Comparison of ENCODE assay signal across 1 cellular context in genomic region chr5:97183100-97183929, GRCh38.
TF ChIP-seq lines count a peak whose summit lies in the region.

Gene RIOK2, minus strand, starts transcription at chr5:97183247. Its CDS starts 56 bp downstream, at chr5:97183191.

TF ChIP-seq in GM12878, 131 proteins besides CTCF, POLR2A, EP300 and RAD21 (continued from another document and continues in another):
- no peak for TF ChIP-seq PRDM15 (CRISPR knock-in tag; IDR thresholded peaks at IDR 0.05)
- no peak for TF ChIP-seq SIN3A (IDR thresholded peaks at IDR 0.05; ENCODE audit: low read depth, low read length)
- TF ChIP-seq, protein P1, sequence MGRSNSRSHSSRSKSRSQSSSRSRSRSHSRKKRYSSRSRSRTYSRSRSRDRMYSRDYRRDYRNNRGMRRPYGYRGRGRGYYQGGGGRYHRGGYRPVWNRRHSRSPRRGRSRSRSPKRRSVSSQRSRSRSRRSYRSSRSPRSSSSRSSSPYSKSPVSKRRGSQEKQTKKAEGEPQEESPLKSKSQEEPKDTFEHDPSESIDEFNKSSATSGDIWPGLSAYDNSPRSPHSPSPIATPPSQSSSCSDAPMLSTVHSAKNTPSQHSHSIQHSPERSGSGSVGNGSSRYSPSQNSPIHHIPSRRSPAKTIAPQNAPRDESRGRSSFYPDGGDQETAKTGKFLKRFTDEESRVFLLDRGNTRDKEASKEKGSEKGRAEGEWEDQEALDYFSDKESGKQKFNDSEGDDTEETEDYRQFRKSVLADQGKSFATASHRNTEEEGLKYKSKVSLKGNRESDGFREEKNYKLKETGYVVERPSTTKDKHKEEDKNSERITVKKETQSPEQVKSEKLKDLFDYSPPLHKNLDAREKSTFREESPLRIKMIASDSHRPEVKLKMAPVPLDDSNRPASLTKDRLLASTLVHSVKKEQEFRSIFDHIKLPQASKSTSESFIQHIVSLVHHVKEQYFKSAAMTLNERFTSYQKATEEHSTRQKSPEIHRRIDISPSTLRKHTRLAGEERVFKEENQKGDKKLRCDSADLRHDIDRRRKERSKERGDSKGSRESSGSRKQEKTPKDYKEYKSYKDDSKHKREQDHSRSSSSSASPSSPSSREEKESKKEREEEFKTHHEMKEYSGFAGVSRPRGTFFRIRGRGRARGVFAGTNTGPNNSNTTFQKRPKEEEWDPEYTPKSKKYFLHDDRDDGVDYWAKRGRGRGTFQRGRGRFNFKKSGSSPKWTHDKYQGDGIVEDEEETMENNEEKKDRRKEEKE (IDR thresholded peaks at IDR 0.05): no peak
- TF ChIP-seq, protein P2, sequence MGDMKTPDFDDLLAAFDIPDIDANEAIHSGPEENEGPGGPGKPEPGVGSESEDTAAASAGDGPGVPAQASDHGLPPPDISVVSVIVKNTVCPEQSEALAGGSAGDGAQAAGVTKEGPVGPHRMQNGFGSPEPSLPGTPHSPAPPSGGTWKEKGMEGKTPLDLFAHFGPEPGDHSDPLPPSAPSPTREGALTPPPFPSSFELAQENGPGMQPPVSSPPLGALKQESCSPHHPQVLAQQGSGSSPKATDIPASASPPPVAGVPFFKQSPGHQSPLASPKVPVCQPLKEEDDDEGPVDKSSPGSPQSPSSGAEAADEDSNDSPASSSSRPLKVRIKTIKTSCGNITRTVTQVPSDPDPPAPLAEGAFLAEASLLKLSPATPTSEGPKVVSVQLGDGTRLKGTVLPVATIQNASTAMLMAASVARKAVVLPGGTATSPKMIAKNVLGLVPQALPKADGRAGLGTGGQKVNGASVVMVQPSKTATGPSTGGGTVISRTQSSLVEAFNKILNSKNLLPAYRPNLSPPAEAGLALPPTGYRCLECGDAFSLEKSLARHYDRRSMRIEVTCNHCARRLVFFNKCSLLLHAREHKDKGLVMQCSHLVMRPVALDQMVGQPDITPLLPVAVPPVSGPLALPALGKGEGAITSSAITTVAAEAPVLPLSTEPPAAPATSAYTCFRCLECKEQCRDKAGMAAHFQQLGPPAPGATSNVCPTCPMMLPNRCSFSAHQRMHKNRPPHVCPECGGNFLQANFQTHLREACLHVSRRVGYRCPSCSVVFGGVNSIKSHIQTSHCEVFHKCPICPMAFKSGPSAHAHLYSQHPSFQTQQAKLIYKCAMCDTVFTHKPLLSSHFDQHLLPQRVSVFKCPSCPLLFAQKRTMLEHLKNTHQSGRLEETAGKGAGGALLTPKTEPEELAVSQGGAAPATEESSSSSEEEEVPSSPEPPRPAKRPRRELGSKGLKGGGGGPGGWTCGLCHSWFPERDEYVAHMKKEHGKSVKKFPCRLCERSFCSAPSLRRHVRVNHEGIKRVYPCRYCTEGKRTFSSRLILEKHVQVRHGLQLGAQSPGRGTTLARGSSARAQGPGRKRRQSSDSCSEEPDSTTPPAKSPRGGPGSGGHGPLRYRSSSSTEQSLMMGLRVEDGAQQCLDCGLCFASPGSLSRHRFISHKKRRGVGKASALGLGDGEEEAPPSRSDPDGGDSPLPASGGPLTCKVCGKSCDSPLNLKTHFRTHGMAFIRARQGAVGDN (IDR thresholded peaks at IDR 0.05): peak; percentile 90
- peak; percentile 89; the same call in 1 of the 2 replicates for TF ChIP-seq PAX8 (IDR thresholded peaks at IDR 0.05)
- peak; percentile 68; the same call in 1 of the 2 replicates for TF ChIP-seq GABPA (IDR thresholded peaks at IDR 0.05; ENCODE audit: low read depth)
- TF ChIP-seq HSF1 (IDR thresholded peaks at IDR 0.05; ENCODE audit: low read depth, low read length): no peak
- TF ChIP-seq MTA2 (IDR thresholded peaks at IDR 0.05; ENCODE audit: low read depth): peak; percentile 38; the same call in 1 of the 2 replicates
- no peak for TF ChIP-seq ELK1 (IDR thresholded peaks at IDR 0.05; ENCODE audit: low read depth, low read length)
- peak; percentile 56 for TF ChIP-seq RUNX3 (IDR thresholded peaks at IDR 0.05; ENCODE audit: low read length)
- TF ChIP-seq, protein P3, sequence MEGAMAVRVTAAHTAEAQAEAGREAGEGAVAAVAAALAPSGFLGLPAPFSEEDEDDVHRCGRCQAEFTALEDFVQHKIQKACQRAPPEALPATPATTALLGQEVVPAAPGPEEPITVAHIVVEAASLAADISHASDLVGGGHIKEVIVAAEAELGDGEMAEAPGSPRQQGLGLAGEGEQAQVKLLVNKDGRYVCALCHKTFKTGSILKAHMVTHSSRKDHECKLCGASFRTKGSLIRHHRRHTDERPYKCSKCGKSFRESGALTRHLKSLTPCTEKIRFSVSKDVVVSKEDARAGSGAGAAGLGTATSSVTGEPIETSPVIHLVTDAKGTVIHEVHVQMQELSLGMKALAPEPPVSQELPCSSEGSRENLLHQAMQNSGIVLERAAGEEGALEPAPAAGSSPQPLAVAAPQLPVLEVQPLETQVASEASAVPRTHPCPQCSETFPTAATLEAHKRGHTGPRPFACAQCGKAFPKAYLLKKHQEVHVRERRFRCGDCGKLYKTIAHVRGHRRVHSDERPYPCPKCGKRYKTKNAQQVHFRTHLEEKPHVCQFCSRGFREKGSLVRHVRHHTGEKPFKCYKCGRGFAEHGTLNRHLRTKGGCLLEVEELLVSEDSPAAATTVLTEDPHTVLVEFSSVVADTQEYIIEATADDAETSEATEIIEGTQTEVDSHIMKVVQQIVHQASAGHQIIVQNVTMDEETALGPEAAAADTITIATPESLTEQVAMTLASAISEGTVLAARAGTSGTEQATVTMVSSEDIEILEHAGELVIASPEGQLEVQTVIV (IDR thresholded peaks at IDR 0.05; ENCODE audit: borderline replicate concordance, partially characterized antibody): peak; percentile 98
- no peak for TF ChIP-seq NFXL1 (IDR thresholded peaks at IDR 0.05; ENCODE audit: borderline replicate concordance)
- TF ChIP-seq POLR2AphosphoS5 (IDR thresholded peaks at IDR 0.05; ENCODE audit: low read length): peak; percentile 83
- peak; percentile 18; the same call in 2 of the 3 replicates for TF ChIP-seq POU2F2 (IDR thresholded peaks at IDR 0.05; ENCODE audit: borderline replicate concordance, low read depth, low read length)
- peak; percentile 79; the same call in 1 of the 2 replicates for TF ChIP-seq TAF1 (IDR thresholded peaks at IDR 0.05; ENCODE audit: borderline replicate concordance, low read depth, low read length)
- TF ChIP-seq IKZF2 (IDR thresholded peaks at IDR 0.05): 0 out of 4 replicates have a peak, but pooled peaks of 1 of the 2 experiments have one; percentile 24
- peak; percentile 49 for TF ChIP-seq CUX1 (IDR thresholded peaks at IDR 0.05; ENCODE audit: insufficient replicate concordance, low read depth, low read length)
- no peak for TF ChIP-seq EZH2 (IDR thresholded peaks at IDR 0.05; ENCODE audit: borderline replicate concordance, control insufficient read depth, low read depth, low read length)
- no peak; the same call in 1 of the 2 replicates for TF ChIP-seq JUNB (IDR thresholded peaks at IDR 0.05)
- TF ChIP-seq POLR2AphosphoS2 (IDR thresholded peaks at IDR 0.05; ENCODE audit: low read depth, low read length): peak; percentile 82; the same call in 1 of the 2 replicates
- TF ChIP-seq IRF4 (IDR thresholded peaks at IDR 0.05; ENCODE audit: low read depth, low read length): peak; percentile 51; the same call in 1 of the 2 replicates
- TF ChIP-seq HCFC1 (IDR thresholded peaks at IDR 0.05; ENCODE audit: low read length): peak; percentile 56
- TF ChIP-seq TCF12 (IDR thresholded peaks at IDR 0.05; ENCODE audit: low read depth, low read length): peak; percentile 36; the same call in 1 of the 2 replicates
- peak; percentile 70; the same call in 1 of the 2 replicates for TF ChIP-seq ZBTB40 (IDR thresholded peaks at IDR 0.05; ENCODE audit: borderline replicate concordance)
- TF ChIP-seq SMAD5 (IDR thresholded peaks at IDR 0.05; ENCODE audit: low read depth): peak; percentile 67; the same call in 1 of the 2 replicates
